25 cellular contexts compared by ENCODE assay signal in genomic region chr1:39531526-39531925, GRCh38. TPM values are rescaled to one million over a fixed set of nuclear protein-coding genes. Genes with fewer than 3 reads are reported as not detected.
DNase-seq lines count a peak whose midpoint lies in the region; ATAC-seq and TF ChIP-seq lines count a peak whose summit lies in the region.
"Had no signal": no experiment of that assay in that cellular context is flagged by ENCODE, and none has a peak within 500 bp of the region (broad histone marks: within the 10 kb centered on the region; RNA-seq: fewer than 3 reads in every experiment).

No MANE protein-coding gene starts in this region.

- H3K4me3 ChIP-seq in Karpas-422 (ENCODE audit: low read length) (no peak overlapping the region), osteoblast (ENCODE audit: insufficient read depth, low read length) (no peak overlapping the region)
- H3K4me3 ChIP-seq: A549; BLaER1 treated with 17β-estradiol and CSF1 and Interleukin-3, amounts not matched to agents 10 nM and 100 nM; GM23338 had no signal

- TF ChIP-seq CTCF in osteoblast (IDR thresholded peaks at IDR 0.05; ENCODE audit: extremely low read depth, low read depth, low read length), result no peak

- H4K20me1 ChIP-seq in Karpas-422 (ENCODE audit: insufficient read depth, low read depth, low read length) (no peaks in the 10 kb centered on the region), osteoblast (ENCODE audit: insufficient read depth, low read length) (no peaks in the 10 kb centered on the region)

- H3K4me1 Mint-ChIP-seq in stimulated activated memory B cell treated with anti-CD40 and anti-IgM and Interleukin-4, amounts not matched to agents 10 μg/mL and 1 μg/mL and 100 μg/mL, for 72 hours, result peaks cover 5% of the 10 kb centered on the region
- H3K4me1 Mint-ChIP-seq: CD8-positive, alpha-beta memory T cell; GM23338; H9 had no signal

- H3K4me3 Mint-ChIP-seq in stimulated activated memory B cell treated with anti-CD40 and anti-IgM and Interleukin-4, amounts not matched to agents 10 μg/mL and 1 μg/mL and 100 μg/mL, for 72 hours, result no peak overlapping the region
- H3K4me3 Mint-ChIP-seq: CD14-positive monocyte; CD4-positive, alpha-beta T cell; CD8-positive, alpha-beta memory T cell; GM23338; H9 had no signal

- DNase-seq in activated effector memory CD4-positive, alpha-beta T cell treated with anti-CD3 and anti-CD28 coated beads, Interleukin-2, amount 50 U/mL, for 16 hours, result peak; percentile 34
- DNase-seq in activated effector memory CD4-positive, alpha-beta T cell treated with Interleukin-2 at 50 U/mL for 16 hours, result no peak
- DNase-seq in Karpas-422 (peak; percentile 16), osteoblast (ENCODE audit: insufficient read length, low spot score, missing footprints) (peak; percentile 23)
- DNase-seq in stimulated activated CD4-positive, alpha-beta T cell treated with anti-CD3 and anti-CD28 coated beads, Interleukin-4, amount 100 ng/mL, for 24 hours, result no peak
- DNase-seq: 8988T; ACHN; AML-193; BE2C; CD4-positive, alpha-beta T cell; CD8-positive, alpha-beta memory T cell; DMS79 treated with DMSO at 0.1 percent for 48 hours; GF-D8; H9 had no signal

- H3K9ac ChIP-seq in Karpas-422 (ENCODE audit: low read length), result no peak overlapping the region
- H3K9ac ChIP-seq: BLaER1 treated with 17β-estradiol and CSF1 and Interleukin-3, amounts not matched to agents 10 nM and 100 nM had no signal

- H3K36me3 Mint-ChIP-seq in stimulated activated memory B cell treated with anti-CD40 and anti-IgM and Interleukin-4, amounts not matched to agents 10 μg/mL and 1 μg/mL and 100 μg/mL, for 72 hours, result peaks cover 51% of the 10 kb centered on the region

- H3K4me1 ChIP-seq in Karpas-422 (ENCODE audit: low read length), result peaks cover 5% of the 10 kb centered on the region
- no peaks in the 10 kb centered on the region for H3K4me1 ChIP-seq in osteoblast (ENCODE audit: insufficient read depth, low read length)
- H3K4me1 ChIP-seq: A549, BE2C had no signal

- H3K27ac ChIP-seq in Karpas-422 (ENCODE audit: low read length), result no peak overlapping the region
- no peak overlapping the region for H3K27ac ChIP-seq in osteoblast (ENCODE audit: low read depth, low read length)
- H3K27ac ChIP-seq: A549; BLaER1 treated with 17β-estradiol and CSF1 and Interleukin-3, amounts not matched to agents 10 nM and 100 nM had no signal

- peak overlapping the region; percentile 22 for H3K27ac Mint-ChIP-seq in stimulated activated memory B cell treated with anti-CD40 and anti-IgM and Interleukin-4, amounts not matched to agents 10 μg/mL and 1 μg/mL and 100 μg/mL, for 72 hours
- H3K27ac Mint-ChIP-seq: CD4-positive, alpha-beta T cell; GM23338; H9 had no signal

- H3K9me3 Mint-ChIP-seq in stimulated activated memory B cell treated with anti-CD40 and anti-IgM and Interleukin-4, amounts not matched to agents 10 μg/mL and 1 μg/mL and 100 μg/mL, for 72 hours, result no peaks in the 10 kb centered on the region
- H3K9me3 Mint-ChIP-seq: CD14-positive monocyte; CD4-positive, alpha-beta T cell; CD8-positive, alpha-beta memory T cell; GM23338; H9 had no signal

- H3K79me2 ChIP-seq in Karpas-422 (ENCODE audit: low read length) (no peaks in the 10 kb centered on the region), osteoblast (ENCODE audit: insufficient read depth, low read length) (no peaks in the 10 kb centered on the region)

- H3K27me3 Mint-ChIP-seq in stimulated activated memory B cell treated with anti-CD40 and anti-IgM and Interleukin-4, amounts not matched to agents 10 μg/mL and 1 μg/mL and 100 μg/mL, for 72 hours, result no peaks in the 10 kb centered on the region
- H3K27me3 Mint-ChIP-seq: CD4-positive, alpha-beta T cell had no signal

- H3K27me3 ChIP-seq in Karpas-422 (ENCODE audit: low read length), result no peaks in the 10 kb centered on the region
- H3K27me3 ChIP-seq in osteoblast (ENCODE audit: insufficient read depth, low read length), result no peaks in the 10 kb centered on the region
- H3K27me3 ChIP-seq: BE2C; BLaER1 treated with 17β-estradiol and CSF1 and Interleukin-3, amounts not matched to agents 10 nM and 100 nM had no signal

- H3K36me3 ChIP-seq in Karpas-422 (ENCODE audit: insufficient read depth, low read length) (peaks cover 9% of the 10 kb centered on the region; the same call in 1 of the 2 replicates), osteoblast (ENCODE audit: insufficient read depth, low read length) (peaks cover 27% of the 10 kb centered on the region)
- H3K36me3 ChIP-seq: BE2C had no signal

- H3K9me2 ChIP-seq in Karpas-422 (replicated peaks; ENCODE audit: insufficient read depth, low read length), result no peaks in the 10 kb centered on the region

- no peaks in the 10 kb centered on the region for H3K9me3 ChIP-seq in Karpas-422 (ENCODE audit: low read length)
- H3K9me3 ChIP-seq in osteoblast (ENCODE audit: low read depth, low read length), result no peaks in the 10 kb centered on the region
- H3K9me3 ChIP-seq: A549, BE2C had no signal

- no peak overlapping the region for H3K4me2 ChIP-seq in Karpas-422 (ENCODE audit: low read depth, low read length, poor library complexity, severe bottlenecking)
- H3K4me2 ChIP-seq in osteoblast (ENCODE audit: insufficient read depth, low read length), result no peak overlapping the region
- H3K4me2 ChIP-seq: A549, GM23338 had no signal

- ATAC-seq in stimulated activated memory B cell treated with anti-CD40 and anti-IgM and Interleukin-4, amounts not matched to agents 10 μg/mL and 1 μg/mL and 100 μg/mL, for 72 hours, result no peak
- ATAC-seq in GM19035 (IDR thresholded peaks at IDR 0.05; ENCODE audit: unreplicated experiment), result no peak
- ATAC-seq in GM21381 (IDR thresholded peaks at IDR 0.05; ENCODE audit: unreplicated experiment), result no peak
- ATAC-seq: A549, GM23338, HCT116 had no signal

- no peak overlapping the region for H2AFZ ChIP-seq in Karpas-422 (ENCODE audit: low read length)
- no peak overlapping the region for H2AFZ ChIP-seq in osteoblast (ENCODE audit: low read length)
- H2AFZ ChIP-seq: GM23338 had no signal

RNA-seq across cellular contexts. Expression of gene BMP8A, which starts 40.1 kb away (rescaled TPM):
- total RNA-seq in Karpas-422 (2014; rRNA removed; shearing (Covaris generic); ENCODE audit: low replicate concordance), result not detected in 2 replicates
- total RNA-seq in osteoblast, result 0.72 and 2.4 TPM in 2 replicates
- total RNA-seq: CD4-positive, alpha-beta T cell; Daoy; G401; H4 had no signal

RNA-seq across cellular contexts. Expression of gene PABPC4, which starts 45.1 kb away (rescaled TPM):
- 128 and 180 TPM in 2 replicates for total RNA-seq in Karpas-422 (2014; rRNA removed; shearing (Covaris generic); ENCODE audit: low replicate concordance)
- total RNA-seq in osteoblast, result 158 and 182 TPM in 2 replicates

Comparison
In these comparisons a context has a peak if more than half of its experiments do, and no peak if none do; other contexts are left out.
1. DNase-seq: peak in activated effector memory CD4-positive, alpha-beta T cell treated with anti-CD3 and anti-CD28 coated beads, Interleukin-2, amount 50 U/mL, for 16 hours (single experiment), Karpas-422 (single experiment) and osteoblast (single experiment); none in activated effector memory CD4-positive, alpha-beta T cell treated with Interleukin-2 at 50 U/mL for 16 hours (single experiment) and stimulated activated CD4-positive, alpha-beta T cell treated with anti-CD3 and anti-CD28 coated beads, Interleukin-4, amount 100 ng/mL, for 24 hours (single experiment).